In the genomic region with DNA sequence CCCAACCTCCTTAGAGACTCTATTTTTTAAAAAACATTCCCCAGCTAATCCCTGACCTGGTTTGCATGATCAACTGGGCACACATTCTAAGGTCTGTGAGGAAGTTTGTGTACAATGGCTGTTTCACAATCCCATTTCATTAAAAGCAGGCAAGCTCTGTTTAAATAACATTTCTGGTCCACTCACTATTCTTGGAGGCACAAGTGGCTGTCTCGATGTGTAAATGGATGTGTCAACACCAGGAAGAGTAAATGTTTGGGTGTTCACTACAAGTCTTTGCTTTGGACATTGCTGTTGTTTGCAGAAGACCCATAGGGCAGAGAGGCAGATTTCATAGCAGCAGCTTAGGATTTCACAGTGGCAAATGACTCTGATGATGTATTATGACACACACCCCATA, we compare ENCODE assay signal across 2 cellular contexts.
TF ChIP-seq lines count a peak whose summit lies in the region.

No MANE protein-coding gene starts in this region.

TF ChIP-seq in A549, 52 proteins besides CTCF, POLR2A, EP300 and RAD21:
- TF ChIP-seq ZFP36 (IDR thresholded peaks at IDR 0.05; ENCODE audit: borderline replicate concordance, partially characterized antibody) (no peak), HEYL (CRISPR knock-in tag; IDR thresholded peaks at IDR 0.05) (no peak), CEBPB (IDR thresholded peaks at IDR 0.05) (peak; percentile 15 to 18; a peak in 1 of 4 replicates), GATA3 (IDR thresholded peaks at IDR 0.05; ENCODE audit: borderline replicate concordance) (peak; percentile 45; the same call in 1 of the 2 replicates), KDM1A (IDR thresholded peaks at IDR 0.05; ENCODE audit: low read depth) (no peak), KDM5A (IDR thresholded peaks at IDR 0.05) (no peak)
- TF ChIP-seq, protein P1, sequence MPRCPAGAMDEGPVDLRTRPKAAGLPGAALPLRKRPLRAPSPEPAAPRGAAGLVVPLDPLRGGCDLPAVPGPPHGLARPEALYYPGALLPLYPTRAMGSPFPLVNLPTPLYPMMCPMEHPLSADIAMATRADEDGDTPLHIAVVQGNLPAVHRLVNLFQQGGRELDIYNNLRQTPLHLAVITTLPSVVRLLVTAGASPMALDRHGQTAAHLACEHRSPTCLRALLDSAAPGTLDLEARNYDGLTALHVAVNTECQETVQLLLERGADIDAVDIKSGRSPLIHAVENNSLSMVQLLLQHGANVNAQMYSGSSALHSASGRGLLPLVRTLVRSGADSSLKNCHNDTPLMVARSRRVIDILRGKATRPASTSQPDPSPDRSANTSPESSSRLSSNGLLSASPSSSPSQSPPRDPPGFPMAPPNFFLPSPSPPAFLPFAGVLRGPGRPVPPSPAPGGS (IDR thresholded peaks at IDR 0.05) = no peak

TF ChIP-seq in HepG2, 621 proteins besides CTCF, POLR2A, EP300 and RAD21 (continues in another document):
- TF ChIP-seq CEBPB (IDR thresholded peaks at IDR 0.05; ENCODE audit: borderline replicate concordance, low read depth, low read length) = peak; percentile 80
- TF ChIP-seq MIER3 (CRISPR knock-in tag; IDR thresholded peaks at IDR 0.05; ENCODE audit: borderline replicate concordance) = peak; percentile 30; the same call in 1 of the 2 replicates
- no peak for TF ChIP-seq ZSCAN29 (CRISPR knock-in tag; conservative IDR thresholded peaks at IDR 0.05)
- TF ChIP-seq ZNF572 (CRISPR knock-in tag; IDR thresholded peaks at IDR 0.05) = no peak
- TF ChIP-seq FOXO1 (CRISPR knock-in tag; IDR thresholded peaks at IDR 0.05) = peak; percentile 80
- no peak for TF ChIP-seq PHF5A (CRISPR knock-in tag; IDR thresholded peaks at IDR 0.05; ENCODE audit: low read depth, unreplicated experiment)
- peak; percentile 44 for TF ChIP-seq TEAD3 (CRISPR knock-in tag; optimal IDR thresholded peaks at IDR 0.05; ENCODE audit: borderline replicate concordance)
- no peak for TF ChIP-seq SOX6 (IDR thresholded peaks at IDR 0.05)
- TF ChIP-seq SOX6 (CRISPR knock-in tag; IDR thresholded peaks at IDR 0.05) = peak; percentile 88
- 0 out of 2 replicates have a peak, but pooled peaks have one; percentile 26 for TF ChIP-seq SAP130 (CRISPR knock-in tag; IDR thresholded peaks at IDR 0.05; ENCODE audit: low read depth)
- peak; percentile 29; the same call in 1 of the 2 replicates for TF ChIP-seq IRF2 (CRISPR knock-in tag; IDR thresholded peaks at IDR 0.05)
- TF ChIP-seq, protein P2, sequence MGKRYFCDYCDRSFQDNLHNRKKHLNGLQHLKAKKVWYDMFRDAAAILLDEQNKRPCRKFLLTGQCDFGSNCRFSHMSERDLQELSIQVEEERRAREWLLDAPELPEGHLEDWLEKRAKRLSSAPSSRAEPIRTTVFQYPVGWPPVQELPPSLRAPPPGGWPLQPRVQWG (CRISPR knock-in tag; IDR thresholded peaks at IDR 0.05; ENCODE audit: borderline replicate concordance, low read depth) = no peak
- TF ChIP-seq HNRNPLL (IDR thresholded peaks at IDR 0.05; ENCODE audit: low read depth, low read length, poor library complexity, severe bottlenecking) = no peak
- no peak for TF ChIP-seq FLYWCH1 (CRISPR knock-in tag; IDR thresholded peaks at IDR 0.05)
- TF ChIP-seq, protein P3, sequence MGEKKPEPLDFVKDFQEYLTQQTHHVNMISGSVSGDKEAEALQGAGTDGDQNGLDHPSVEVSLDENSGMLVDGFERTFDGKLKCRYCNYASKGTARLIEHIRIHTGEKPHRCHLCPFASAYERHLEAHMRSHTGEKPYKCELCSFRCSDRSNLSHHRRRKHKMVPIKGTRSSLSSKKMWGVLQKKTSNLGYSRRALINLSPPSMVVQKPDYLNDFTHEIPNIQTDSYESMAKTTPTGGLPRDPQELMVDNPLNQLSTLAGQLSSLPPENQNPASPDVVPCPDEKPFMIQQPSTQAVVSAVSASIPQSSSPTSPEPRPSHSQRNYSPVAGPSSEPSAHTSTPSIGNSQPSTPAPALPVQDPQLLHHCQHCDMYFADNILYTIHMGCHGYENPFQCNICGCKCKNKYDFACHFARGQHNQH (CRISPR knock-in tag; IDR thresholded peaks at IDR 0.05) = 0 out of 2 replicates have a peak, but pooled peaks have one; percentile 23
- TF ChIP-seq, protein P4, sequence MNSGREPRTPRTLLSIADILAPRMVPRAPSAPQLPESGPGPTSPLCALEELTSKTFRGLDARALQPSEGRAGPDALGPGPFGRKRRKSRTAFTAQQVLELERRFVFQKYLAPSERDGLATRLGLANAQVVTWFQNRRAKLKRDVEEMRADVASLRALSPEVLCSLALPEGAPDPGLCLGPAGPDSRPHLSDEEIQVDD (CRISPR knock-in tag; IDR thresholded peaks at IDR 0.05; ENCODE audit: borderline replicate concordance) = no peak
- TF ChIP-seq, protein P5, sequence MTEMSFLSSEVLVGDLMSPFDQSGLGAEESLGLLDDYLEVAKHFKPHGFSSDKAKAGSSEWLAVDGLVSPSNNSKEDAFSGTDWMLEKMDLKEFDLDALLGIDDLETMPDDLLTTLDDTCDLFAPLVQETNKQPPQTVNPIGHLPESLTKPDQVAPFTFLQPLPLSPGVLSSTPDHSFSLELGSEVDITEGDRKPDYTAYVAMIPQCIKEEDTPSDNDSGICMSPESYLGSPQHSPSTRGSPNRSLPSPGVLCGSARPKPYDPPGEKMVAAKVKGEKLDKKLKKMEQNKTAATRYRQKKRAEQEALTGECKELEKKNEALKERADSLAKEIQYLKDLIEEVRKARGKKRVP (CRISPR knock-in tag; IDR thresholded peaks at IDR 0.05) = 0 out of 4 replicates have a peak, but pooled peaks of 1 of the 2 experiments have one; percentile 34
- TF ChIP-seq, protein P6, sequence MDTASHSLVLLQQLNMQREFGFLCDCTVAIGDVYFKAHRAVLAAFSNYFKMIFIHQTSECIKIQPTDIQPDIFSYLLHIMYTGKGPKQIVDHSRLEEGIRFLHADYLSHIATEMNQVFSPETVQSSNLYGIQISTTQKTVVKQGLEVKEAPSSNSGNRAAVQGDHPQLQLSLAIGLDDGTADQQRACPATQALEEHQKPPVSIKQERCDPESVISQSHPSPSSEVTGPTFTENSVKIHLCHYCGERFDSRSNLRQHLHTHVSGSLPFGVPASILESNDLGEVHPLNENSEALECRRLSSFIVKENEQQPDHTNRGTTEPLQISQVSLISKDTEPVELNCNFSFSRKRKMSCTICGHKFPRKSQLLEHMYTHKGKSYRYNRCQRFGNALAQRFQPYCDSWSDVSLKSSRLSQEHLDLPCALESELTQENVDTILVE (CRISPR knock-in tag; IDR thresholded peaks at IDR 0.05) = no peak; the same call in 1 of the 2 replicates
- TF ChIP-seq HMG20A (CRISPR knock-in tag; IDR thresholded peaks at IDR 0.05; ENCODE audit: borderline replicate concordance) = peak; percentile 66; the same call in 1 of the 2 replicates
- TF ChIP-seq KLF16 (CRISPR knock-in tag; IDR thresholded peaks at IDR 0.05) = 0 out of 4 replicates have a peak, but pooled peaks of 1 of the 2 experiments have one; percentile 47
- TF ChIP-seq FOXK2 (IDR thresholded peaks at IDR 0.05) = peak; percentile 40; the same call in 1 of the 2 replicates
- TF ChIP-seq RARA (CRISPR knock-in tag; IDR thresholded peaks at IDR 0.05) = peak; percentile 66
- TF ChIP-seq, protein P7, sequence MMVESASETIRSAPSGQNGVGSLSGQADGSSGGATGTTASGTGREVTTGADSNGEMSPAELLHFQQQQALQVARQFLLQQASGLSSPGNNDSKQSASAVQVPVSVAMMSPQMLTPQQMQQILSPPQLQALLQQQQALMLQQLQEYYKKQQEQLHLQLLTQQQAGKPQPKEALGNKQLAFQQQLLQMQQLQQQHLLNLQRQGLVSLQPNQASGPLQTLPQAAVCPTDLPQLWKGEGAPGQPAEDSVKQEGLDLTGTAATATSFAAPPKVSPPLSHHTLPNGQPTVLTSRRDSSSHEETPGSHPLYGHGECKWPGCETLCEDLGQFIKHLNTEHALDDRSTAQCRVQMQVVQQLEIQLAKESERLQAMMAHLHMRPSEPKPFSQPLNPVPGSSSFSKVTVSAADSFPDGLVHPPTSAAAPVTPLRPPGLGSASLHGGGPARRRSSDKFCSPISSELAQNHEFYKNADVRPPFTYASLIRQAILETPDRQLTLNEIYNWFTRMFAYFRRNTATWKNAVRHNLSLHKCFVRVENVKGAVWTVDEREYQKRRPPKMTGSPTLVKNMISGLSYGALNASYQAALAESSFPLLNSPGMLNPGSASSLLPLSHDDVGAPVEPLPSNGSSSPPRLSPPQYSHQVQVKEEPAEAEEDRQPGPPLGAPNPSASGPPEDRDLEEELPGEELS (CRISPR knock-in tag; IDR thresholded peaks at IDR 0.05) = peak; percentile 68; the same call in 1 of the 2 replicates
- peak; percentile 80; the same call in 1 of the 2 replicates for TF ChIP-seq SALL1 (CRISPR knock-in tag; IDR thresholded peaks at IDR 0.05)
- TF ChIP-seq, protein P8, sequence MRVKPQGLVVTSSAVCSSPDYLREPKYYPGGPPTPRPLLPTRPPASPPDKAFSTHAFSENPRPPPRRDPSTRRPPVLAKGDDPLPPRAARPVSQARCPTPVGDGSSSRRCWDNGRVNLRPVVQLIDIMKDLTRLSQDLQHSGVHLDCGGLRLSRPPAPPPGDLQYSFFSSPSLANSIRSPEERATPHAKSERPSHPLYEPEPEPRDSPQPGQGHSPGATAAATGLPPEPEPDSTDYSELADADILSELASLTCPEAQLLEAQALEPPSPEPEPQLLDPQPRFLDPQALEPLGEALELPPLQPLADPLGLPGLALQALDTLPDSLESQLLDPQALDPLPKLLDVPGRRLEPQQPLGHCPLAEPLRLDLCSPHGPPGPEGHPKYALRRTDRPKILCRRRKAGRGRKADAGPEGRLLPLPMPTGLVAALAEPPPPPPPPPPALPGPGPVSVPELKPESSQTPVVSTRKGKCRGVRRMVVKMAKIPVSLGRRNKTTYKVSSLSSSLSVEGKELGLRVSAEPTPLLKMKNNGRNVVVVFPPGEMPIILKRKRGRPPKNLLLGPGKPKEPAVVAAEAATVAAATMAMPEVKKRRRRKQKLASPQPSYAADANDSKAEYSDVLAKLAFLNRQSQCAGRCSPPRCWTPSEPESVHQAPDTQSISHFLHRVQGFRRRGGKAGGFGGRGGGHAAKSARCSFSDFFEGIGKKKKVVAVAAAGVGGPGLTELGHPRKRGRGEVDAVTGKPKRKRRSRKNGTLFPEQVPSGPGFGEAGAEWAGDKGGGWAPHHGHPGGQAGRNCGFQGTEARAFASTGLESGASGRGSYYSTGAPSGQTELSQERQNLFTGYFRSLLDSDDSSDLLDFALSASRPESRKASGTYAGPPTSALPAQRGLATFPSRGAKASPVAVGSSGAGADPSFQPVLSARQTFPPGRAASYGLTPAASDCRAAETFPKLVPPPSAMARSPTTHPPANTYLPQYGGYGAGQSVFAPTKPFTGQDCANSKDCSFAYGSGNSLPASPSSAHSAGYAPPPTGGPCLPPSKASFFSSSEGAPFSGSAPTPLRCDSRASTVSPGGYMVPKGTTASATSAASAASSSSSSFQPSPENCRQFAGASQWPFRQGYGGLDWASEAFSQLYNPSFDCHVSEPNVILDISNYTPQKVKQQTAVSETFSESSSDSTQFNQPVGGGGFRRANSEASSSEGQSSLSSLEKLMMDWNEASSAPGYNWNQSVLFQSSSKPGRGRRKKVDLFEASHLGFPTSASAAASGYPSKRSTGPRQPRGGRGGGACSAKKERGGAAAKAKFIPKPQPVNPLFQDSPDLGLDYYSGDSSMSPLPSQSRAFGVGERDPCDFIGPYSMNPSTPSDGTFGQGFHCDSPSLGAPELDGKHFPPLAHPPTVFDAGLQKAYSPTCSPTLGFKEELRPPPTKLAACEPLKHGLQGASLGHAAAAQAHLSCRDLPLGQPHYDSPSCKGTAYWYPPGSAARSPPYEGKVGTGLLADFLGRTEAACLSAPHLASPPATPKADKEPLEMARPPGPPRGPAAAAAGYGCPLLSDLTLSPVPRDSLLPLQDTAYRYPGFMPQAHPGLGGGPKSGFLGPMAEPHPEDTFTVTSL (CRISPR knock-in tag; IDR thresholded peaks at IDR 0.05; ENCODE audit: borderline replicate concordance) = peak; percentile 77; the same call in 1 of the 2 replicates
- TF ChIP-seq HDAC1 (CRISPR knock-in tag; IDR thresholded peaks at IDR 0.05) = peak; percentile 57; the same call in 1 of the 2 replicates
- no peak for TF ChIP-seq FOXC1 (CRISPR knock-in tag; IDR thresholded peaks at IDR 0.05; ENCODE audit: borderline replicate concordance)
- peak; percentile 32; the same call in 1 of the 2 replicates for TF ChIP-seq HOXA3 (CRISPR knock-in tag; IDR thresholded peaks at IDR 0.05)
- TF ChIP-seq, protein P9, sequence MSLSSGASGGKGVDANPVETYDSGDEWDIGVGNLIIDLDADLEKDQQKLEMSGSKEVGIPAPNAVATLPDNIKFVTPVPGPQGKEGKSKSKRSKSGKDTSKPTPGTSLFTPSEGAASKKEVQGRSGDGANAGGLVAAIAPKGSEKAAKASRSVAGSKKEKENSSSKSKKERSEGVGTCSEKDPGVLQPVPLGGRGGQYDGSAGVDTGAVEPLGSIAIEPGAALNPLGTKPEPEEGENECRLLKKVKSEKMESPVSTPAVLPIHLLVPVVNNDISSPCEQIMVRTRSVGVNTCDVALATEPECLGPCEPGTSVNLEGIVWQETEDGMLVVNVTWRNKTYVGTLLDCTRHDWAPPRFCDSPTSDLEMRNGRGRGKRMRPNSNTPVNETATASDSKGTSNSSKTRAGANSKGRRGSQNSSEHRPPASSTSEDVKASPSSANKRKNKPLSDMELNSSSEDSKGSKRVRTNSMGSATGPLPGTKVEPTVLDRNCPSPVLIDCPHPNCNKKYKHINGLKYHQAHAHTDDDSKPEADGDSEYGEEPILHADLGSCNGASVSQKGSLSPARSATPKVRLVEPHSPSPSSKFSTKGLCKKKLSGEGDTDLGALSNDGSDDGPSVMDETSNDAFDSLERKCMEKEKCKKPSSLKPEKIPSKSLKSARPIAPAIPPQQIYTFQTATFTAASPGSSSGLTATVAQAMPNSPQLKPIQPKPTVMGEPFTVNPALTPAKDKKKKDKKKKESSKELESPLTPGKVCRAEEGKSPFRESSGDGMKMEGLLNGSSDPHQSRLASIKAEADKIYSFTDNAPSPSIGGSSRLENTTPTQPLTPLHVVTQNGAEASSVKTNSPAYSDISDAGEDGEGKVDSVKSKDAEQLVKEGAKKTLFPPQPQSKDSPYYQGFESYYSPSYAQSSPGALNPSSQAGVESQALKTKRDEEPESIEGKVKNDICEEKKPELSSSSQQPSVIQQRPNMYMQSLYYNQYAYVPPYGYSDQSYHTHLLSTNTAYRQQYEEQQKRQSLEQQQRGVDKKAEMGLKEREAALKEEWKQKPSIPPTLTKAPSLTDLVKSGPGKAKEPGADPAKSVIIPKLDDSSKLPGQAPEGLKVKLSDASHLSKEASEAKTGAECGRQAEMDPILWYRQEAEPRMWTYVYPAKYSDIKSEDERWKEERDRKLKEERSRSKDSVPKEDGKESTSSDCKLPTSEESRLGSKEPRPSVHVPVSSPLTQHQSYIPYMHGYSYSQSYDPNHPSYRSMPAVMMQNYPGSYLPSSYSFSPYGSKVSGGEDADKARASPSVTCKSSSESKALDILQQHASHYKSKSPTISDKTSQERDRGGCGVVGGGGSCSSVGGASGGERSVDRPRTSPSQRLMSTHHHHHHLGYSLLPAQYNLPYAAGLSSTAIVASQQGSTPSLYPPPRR (CRISPR knock-in tag; IDR thresholded peaks at IDR 0.05; ENCODE audit: borderline replicate concordance) = peak; percentile 92
- peak; percentile 91 for TF ChIP-seq HHEX (CRISPR knock-in tag; IDR thresholded peaks at IDR 0.05)
- 0 out of 2 replicates have a peak, but pooled peaks have one; percentile 31 for TF ChIP-seq THAP11 (CRISPR knock-in tag; IDR thresholded peaks at IDR 0.05)
- 0 out of 2 replicates have a peak, but pooled peaks have one; percentile 25 for TF ChIP-seq SOX13 (IDR thresholded peaks at IDR 0.05)
- TF ChIP-seq SOX13 (CRISPR knock-in tag; conservative IDR thresholded peaks at IDR 0.05 in 1 of 2, IDR thresholded peaks at IDR 0.05 in 1 of 2) = peak in 1 of 2 experiments; percentile 81; a peak in 2 of 4 replicates
